Comparison of ENCODE assay signal across 10 cellular contexts in the genomic region with DNA sequence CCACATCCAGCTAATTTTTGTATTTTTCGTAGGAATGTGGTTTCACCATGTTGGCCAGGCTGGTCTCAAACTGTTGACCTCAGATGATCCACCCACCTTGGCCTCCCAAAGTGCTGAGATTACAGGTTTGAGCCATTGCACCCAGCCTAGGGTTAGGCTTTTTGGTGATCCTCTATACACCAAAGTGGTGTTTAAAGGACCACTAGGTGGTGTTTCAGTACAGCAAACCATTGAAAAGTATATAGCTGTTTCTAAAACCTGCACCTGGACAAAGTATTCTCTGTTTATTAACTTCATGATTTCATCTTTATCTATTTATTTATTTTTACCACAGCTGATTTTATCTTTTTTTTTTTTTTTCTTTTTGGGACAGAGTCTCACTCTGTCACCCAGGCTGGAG.
DNase-seq lines count a peak whose midpoint lies in the region; ATAC-seq, FAIRE-seq and TF ChIP-seq lines count a peak whose summit lies in the region.
"Had no signal": no experiment of that assay in that cellular context is flagged by ENCODE, and none has a peak within 500 bp of the region (broad histone marks: within the 10 kb centered on the region; RNA-seq: fewer than 3 reads in every experiment).

No MANE protein-coding gene starts in this region.

- H3K79me2 ChIP-seq in MM.1S (ENCODE audit: low read length), result no peaks in the 10 kb centered on the region

- H3K27ac ChIP-seq in breast epithelium (no peak overlapping the region), MM.1S (ENCODE audit: low read length) (no peak overlapping the region), substantia nigra (ENCODE audit: low read depth, low read length, poor library complexity, severe bottlenecking) (no peak overlapping the region)

- DNase-seq in MCF 10A (ENCODE audit: unreplicated experiment) (peak; percentile 31), breast epithelium (ENCODE audit: low spot score in 2 of 2) (no peak), MM.1S (peak; percentile 16), choroid plexus epithelial cell (ENCODE audit: low read depth) (peak; percentile 30), urothelium cell line (ENCODE audit: low spot score) (peak; percentile 13), substantia nigra (lab: John Stamatoyannopoulos, UW) (no peak), glutamatergic neuron (no peak)
- DNase-seq in stimulated activated effector memory CD8-positive, alpha-beta T cell treated with anti-CD3 and anti-CD28 coated beads, Interleukin-12 subunit alpha, Interleukin-12 subunit beta, amount 100 ng/mL, for 72 hours (ENCODE audit: low spot score in 2 of 2), result no peak
- DNase-seq: activated CD4-positive, alpha-beta T cell treated with anti-CD3 and anti-CD28 coated beads for 48 hours; COR-L47 had no signal

- H3K36me3 Mint-ChIP-seq in MCF 10A (ENCODE audit: insufficient read depth, unreplicated experiment), result peaks cover 10% of the 10 kb centered on the region
- no peaks in the 10 kb centered on the region for H3K36me3 Mint-ChIP-seq in glutamatergic neuron (ENCODE audit: unreplicated experiment)
- H3K36me3 Mint-ChIP-seq in stimulated activated effector memory CD8-positive, alpha-beta T cell treated with anti-CD3 and anti-CD28 coated beads, Interleukin-12 subunit alpha, Interleukin-12 subunit beta, amount 100 ng/mL, for 72 hours, result no peaks in the 10 kb centered on the region

- no peak for TF ChIP-seq CTCF in MCF 10A (IDR thresholded peaks at IDR 0.05; ENCODE audit: unreplicated experiment)
- TF ChIP-seq CTCF in breast epithelium (IDR thresholded peaks at IDR 0.05), result peak in 1 of 3 donors; percentile 18
- peak; percentile 28 for TF ChIP-seq CTCF in MM.1S (IDR thresholded peaks at IDR 0.05; ENCODE audit: low read length)
- peak; percentile 45 for TF ChIP-seq CTCF in choroid plexus epithelial cell (conservative IDR thresholded peaks at IDR 0.05; ENCODE audit: low read depth, low read length)
- TF ChIP-seq CTCF in glutamatergic neuron (IDR thresholded peaks at IDR 0.05; ENCODE audit: partially characterized antibody, unreplicated experiment), result no peak

- H3K4me1 Mint-ChIP-seq in MCF 10A (ENCODE audit: insufficient read depth, unreplicated experiment) (no peaks in the 10 kb centered on the region), glutamatergic neuron (ENCODE audit: low read depth, unreplicated experiment) (no peaks in the 10 kb centered on the region)
- no peaks in the 10 kb centered on the region for H3K4me1 Mint-ChIP-seq in stimulated activated effector memory CD8-positive, alpha-beta T cell treated with anti-CD3 and anti-CD28 coated beads, Interleukin-12 subunit alpha, Interleukin-12 subunit beta, amount 100 ng/mL, for 72 hours

- H3K4me3 ChIP-seq in breast epithelium (no peak overlapping the region), MM.1S (ENCODE audit: low read length) (no peak overlapping the region), choroid plexus epithelial cell (ENCODE audit: low read depth, low read length) (no peak overlapping the region)

- ATAC-seq in stimulated activated effector memory CD8-positive, alpha-beta T cell treated with anti-CD3 and anti-CD28 coated beads, Interleukin-12 subunit alpha, Interleukin-12 subunit beta, amount 100 ng/mL, for 72 hours, result no peak

- H3K9ac ChIP-seq in MM.1S (ENCODE audit: low read length), result no peak overlapping the region

- POLR2A ChIA-PET in MCF 10A (lab: Yijun Ruan, JAX), result no interaction called here

- BruUV-seq in MCF 10A (replicated peaks; lab: Mats Ljungman, UMichigan), result no TSS peak

- H3K9me3 ChIP-seq in breast epithelium (no peaks in the 10 kb centered on the region), MM.1S (replicated peaks; ENCODE audit: insufficient read depth, low read length) (no peaks in the 10 kb centered on the region)

- no peak overlapping the region for H2AFZ ChIP-seq in MM.1S (ENCODE audit: low read length)

- no peaks in the 10 kb centered on the region for H3K9me3 Mint-ChIP-seq in MCF 10A (ENCODE audit: unreplicated experiment)
- no peaks in the 10 kb centered on the region for H3K9me3 Mint-ChIP-seq in glutamatergic neuron (ENCODE audit: unreplicated experiment)
- H3K9me3 Mint-ChIP-seq in stimulated activated effector memory CD8-positive, alpha-beta T cell treated with anti-CD3 and anti-CD28 coated beads, Interleukin-12 subunit alpha, Interleukin-12 subunit beta, amount 100 ng/mL, for 72 hours, result no peaks in the 10 kb centered on the region

- H3K9me2 ChIP-seq in MM.1S (replicated peaks; ENCODE audit: insufficient read depth, low read length), result no peaks in the 10 kb centered on the region

- no peaks in the 10 kb centered on the region for H4K20me1 ChIP-seq in MM.1S (ENCODE audit: insufficient read depth, low read length)

- intact Hi-C loops in MCF 10A (cut with micrococcal nuclease), result no loop called here
- intact Hi-C loops in breast epithelium (cut with DNase I; ENCODE audit: low total_unique reads), result no loop called here

- no peak for FAIRE-seq in urothelium cell line (lab: Jason Lieb, UNC)

- H3K4me2 ChIP-seq in MM.1S (ENCODE audit: low read depth, low read length), result no peak overlapping the region

- H3K27ac Mint-ChIP-seq in MCF 10A (ENCODE audit: low read depth, unreplicated experiment) (no peak overlapping the region), glutamatergic neuron (ENCODE audit: unreplicated experiment) (no peak overlapping the region)
- no peak overlapping the region for H3K27ac Mint-ChIP-seq in stimulated activated effector memory CD8-positive, alpha-beta T cell treated with anti-CD3 and anti-CD28 coated beads, Interleukin-12 subunit alpha, Interleukin-12 subunit beta, amount 100 ng/mL, for 72 hours

- H3K4me3 Mint-ChIP-seq in MCF 10A (ENCODE audit: unreplicated experiment) (no peak overlapping the region), glutamatergic neuron (ENCODE audit: unreplicated experiment) (no peak overlapping the region)
- no peak overlapping the region for H3K4me3 Mint-ChIP-seq in stimulated activated effector memory CD8-positive, alpha-beta T cell treated with anti-CD3 and anti-CD28 coated beads, Interleukin-12 subunit alpha, Interleukin-12 subunit beta, amount 100 ng/mL, for 72 hours

- no peaks in the 10 kb centered on the region for H3K27me3 ChIP-seq in breast epithelium
- no peaks in the 10 kb centered on the region for H3K27me3 ChIP-seq in MM.1S (replicated peaks; ENCODE audit: insufficient read depth, low read length)

- H3K27me3 Mint-ChIP-seq in MCF 10A (ENCODE audit: insufficient read depth, unreplicated experiment) (no peaks in the 10 kb centered on the region), glutamatergic neuron (ENCODE audit: unreplicated experiment) (no peaks in the 10 kb centered on the region)

- no peaks in the 10 kb centered on the region for H3F3A ChIP-seq in MM.1S (ENCODE audit: insufficient read depth, low read length)

- CTCF ChIA-PET in MCF 10A (lab: Yijun Ruan, JAX), result interaction anchor here (1.3 kb wide), 1 partner anchor 10 kb away, joined by 3 read pairs; no protein-coding TSS in a partner anchor

- H3K4me1 ChIP-seq in breast epithelium (no peaks in the 10 kb centered on the region), MM.1S (ENCODE audit: low read length) (no peaks in the 10 kb centered on the region)

- TF ChIP-seq POLR2A in breast epithelium (IDR thresholded peaks at IDR 0.05), result no peak

- no peaks in the 10 kb centered on the region for H3K36me3 ChIP-seq in breast epithelium
- no peaks in the 10 kb centered on the region for H3K36me3 ChIP-seq in MM.1S (replicated peaks; ENCODE audit: insufficient read depth, low read length)

Comparison
In these comparisons a context has a peak if more than half of its experiments do, and no peak if none do; other contexts are left out.
1. DNase-seq: peak in MCF 10A (single experiment), MM.1S (single experiment), choroid plexus epithelial cell (single experiment) and urothelium cell line (single experiment); none in breast epithelium (0 of 2), substantia nigra (0 of 49), glutamatergic neuron (single experiment) and stimulated activated effector memory CD8-positive, alpha-beta T cell treated with anti-CD3 and anti-CD28 coated beads, Interleukin-12 subunit alpha, Interleukin-12 subunit beta, amount 100 ng/mL, for 72 hours (0 of 2).
2. CTCF ChIP-seq: peak in MM.1S (single experiment) and choroid plexus epithelial cell (single experiment); none in MCF 10A (single experiment) and glutamatergic neuron (single experiment).